ENCODE assay signal across 8 cellular contexts in genomic region chr16:30557950-30558788, GRCh38. TPM values are rescaled to one million over a fixed set of nuclear protein-coding genes. Genes with fewer than 3 reads are reported as not detected.
DNase-seq lines count a peak whose midpoint lies in the region; ATAC-seq, FAIRE-seq and TF ChIP-seq lines count a peak whose summit lies in the region.

Gene ZNF764, minus strand, starts transcription at chr16:30558374. Its CDS starts 192 bp downstream, at chr16:30558182.

- no peaks in the 10 kb centered on the region for H3K9me3 ChIP-seq in body of pancreas
- no peaks in the 10 kb centered on the region for H3K9me3 ChIP-seq in sigmoid colon

- H3K36me3 ChIP-seq in body of pancreas (replicated peaks in 1 of 2; ENCODE audit: insufficient read depth in 1 of 2, low read depth in 2 of 2) (peaks cover 0 to 2% of the 10 kb centered on the region in 2 donors), sigmoid colon (peaks cover 11 to 24% (median 13%) of the 10 kb centered on the region in 4 donors)

- H3K27ac ChIP-seq in body of pancreas (peak within 1 kb of the TSS; percentile 92 to 98 (median 96)), sigmoid colon (peak within 1 kb of the TSS; percentile 89 to 98 (median 96))

- H3K4me1 ChIP-seq in body of pancreas = peaks cover 29% of the 10 kb centered on the region
- peaks cover 0 to 32% (median 28%) of the 10 kb centered on the region in 4 donors for H3K4me1 ChIP-seq in sigmoid colon

- TF ChIP-seq POLR2A in body of pancreas (IDR thresholded peaks at IDR 0.05) (peak; percentile 23 to 69 (median 57)), sigmoid colon (IDR thresholded peaks at IDR 0.05) (peak in 1 of 2 donors; percentile 22)

- intact Hi-C loops in body of pancreas (cut with DNase I) (no loop called here), sigmoid colon (cut with DNase I) (loop anchor here (1.0 to 5.0 kb wide), 4 partner anchors 13 to 74 kb away; partner anchors contain the start of genes ZNF688 and ZNF785)

- ATAC-seq in GM18519 (IDR thresholded peaks at IDR 0.05; ENCODE audit: low FRiP score, unreplicated experiment) = peak; percentile 62
- ATAC-seq in HG03060 (IDR thresholded peaks at IDR 0.05; ENCODE audit: low read depth, unreplicated experiment) = peak; percentile 80
- ATAC-seq in body of pancreas = peak; percentile 97

- peak in 1 of 7 experiments; percentile 31 for TF ChIP-seq CTCF in body of pancreas (IDR thresholded peaks at IDR 0.05)
- TF ChIP-seq CTCF in sigmoid colon (IDR thresholded peaks at IDR 0.05) = no peak

- peak; percentile 95 for FAIRE-seq in TTC549 (lab: Jason Lieb, UNC)

- no peaks in the 10 kb centered on the region for H3K27me3 ChIP-seq in body of pancreas
- no peaks in the 10 kb centered on the region for H3K27me3 ChIP-seq in sigmoid colon

- DNase-seq in A172 (ENCODE audit: low spot score) (peak; percentile 97), NCI-H2107 treated with DMSO at 0.1 percent for 48 hours (lab: John Stamatoyannopoulos, UW; ENCODE audit: unreplicated experiment) (peak; percentile 95), body of pancreas (peak; percentile 98 to 99 (median 99)), iPS DF 19.7 (ENCODE audit: low read depth, low spot score) (peak; percentile 91), sigmoid colon (peak; percentile 99)

- peak within 1 kb of the TSS; percentile 71 to 78 for H3K4me3 ChIP-seq in body of pancreas
- H3K4me3 ChIP-seq in sigmoid colon = peak within 1 kb of the TSS; percentile 49 to 87 (median 84)

- 0 to 5% methylated on average over 8 to 75 of the region's 75 CpGs for whole genome bisulfite sequencing in body of pancreas, 2 donors
- 0% methylated on average over 75 of the region's 75 CpGs for WGBS in sigmoid colon, 2 donors

- no peak for TF ChIP-seq EP300 in sigmoid colon (IDR thresholded peaks at IDR 0.05)

RNA-seq across cellular contexts. Expression of gene ZNF764, which starts in this region (rescaled TPM):
- total RNA-seq in A172 (2014; rRNA removed; shearing (Covaris generic)) = 7.3 and 8.1 TPM in 2 replicates
- 10 to 100 TPM in 1 of 2 donors, 1 to 10 TPM in 1; 8.3 to 23.7 TPM for total RNA-seq in body of pancreas
- 1 to 10 TPM; 6.1 to 8.6 (median 8.1) TPM for total RNA-seq in sigmoid colon
- polyA plus RNA-seq in sigmoid colon = 1 to 10 TPM; 3.5 to 7.7 (median 4.8) TPM

Comparison
In these comparisons a context has a peak if more than half of its experiments do, and no peak if none do; other contexts are left out.
1. Peak in every context shown above with its lines: DNase-seq, ATAC-seq, H3K4me3 ChIP-seq and H3K27ac ChIP-seq.